ENCODE assay signal across 23 cellular contexts in genomic region chr12:100503228-100503628, GRCh38. TPM values are rescaled to one million over a fixed set of nuclear protein-coding genes. Genes with fewer than 3 reads are reported as not detected.
DNase-seq lines count a peak whose midpoint lies in the region; ATAC-seq, FAIRE-seq and TF ChIP-seq lines count a peak whose summit lies in the region.
"Had no signal": no experiment of that assay in that cellular context is flagged by ENCODE, and none has a peak within 500 bp of the region (broad histone marks: within the 10 kb centered on the region; RNA-seq: fewer than 3 reads in every experiment).

No MANE protein-coding gene starts in this region.

- H3K4me1 Mint-ChIP-seq in Calu3 (ENCODE audit: low read depth, unreplicated experiment) = peaks cover 69% of the 10 kb centered on the region
- H3K4me1 Mint-ChIP-seq: H9 had no signal

- FAIRE-seq in pancreas (lab: Jason Lieb, UNC) = no peak
- FAIRE-seq: A204.1 had no signal

- H3K27me3 ChIP-seq in pancreas = no peaks in the 10 kb centered on the region

- H3K9me3 ChIP-seq in pancreas = no peaks in the 10 kb centered on the region
- H3K9me3 ChIP-seq: Caco-2 had no signal

- H3K27ac ChIP-seq in pancreas = peak overlapping the region in 3 of 4 donors; percentile 10 to 81 (median 78)
- H3K27ac ChIP-seq: PC-9 had no signal

- no TSS peak for BruUV-seq in Calu3 (replicated peaks; lab: Mats Ljungman, UMichigan)

- H3K4me1 ChIP-seq in pancreas = no peaks in the 10 kb centered on the region

- intact Hi-C loops in Calu3 (cut with micrococcal nuclease; ENCODE audit: unreplicated experiment) (no loop called here), pancreas (cut with DNase I) (no loop called here)

- no peak for DNase-seq in Calu3
- DNase-seq in epithelial cell of proximal tubule (ENCODE audit: low read depth) = peak; percentile 84
- DNase-seq in left lobe of liver (ENCODE audit: low spot score) = peak; percentile 51
- DNase-seq in pancreas = no peak
- no peak for DNase-seq in NCI-H2107 treated with DMSO at 0.1 percent for 48 hours (lab: John Stamatoyannopoulos, UW; ENCODE audit: unreplicated experiment)
- DNase-seq in KBM-7 = no peak
- DNase-seq: Caco-2; CD4-positive, alpha-beta T cell; DMS153; GDM1; H9; KG1; MV-4-11; NCI-H187; NCI-H2107; NCI-H345; NCI-H524 treated with DMSO at 0.1 percent for 48 hours; PC-9 had no signal

- TF ChIP-seq CTCF in Calu3 (IDR thresholded peaks at IDR 0.05; ENCODE audit: unreplicated experiment) (no peak), epithelial cell of proximal tubule (conservative IDR thresholded peaks at IDR 0.05; ENCODE audit: low read depth, low read length) (no peak), pancreas (IDR thresholded peaks at IDR 0.05) (no peak)

- CTCF ChIA-PET in Calu3 (lab: Charles Lee) = no interaction called here

- H3K27me3 Mint-ChIP-seq in Calu3 (ENCODE audit: unreplicated experiment) = no peaks in the 10 kb centered on the region

- ATAC-seq in left lobe of liver (peak; percentile 73), pancreas (peak; percentile 57 to 73 (median 70)), HG02642 (IDR thresholded peaks at IDR 0.05; ENCODE audit: poor library complexity, unreplicated experiment) (no peak), HG02840 (IDR thresholded peaks at IDR 0.05; ENCODE audit: low FRiP score, unreplicated experiment) (no peak)

- in situ Hi-C loops in KBM-7 (cut with MboI; ENCODE audit: low pct_unique_long_range_greater_than_20kb, low sequenced_read_pairs) = no loop called here

- peak overlapping the region; percentile 63 for H3K4me3 Mint-ChIP-seq in Calu3 (ENCODE audit: low read depth, unreplicated experiment)
- H3K4me3 Mint-ChIP-seq: CD4-positive, alpha-beta T cell; H9 had no signal

- 53 to 57% methylated on average over 6 of the region's 6 CpGs for WGBS in pancreas, 2 donors

- peak overlapping the region; percentile 68 for H3K27ac Mint-ChIP-seq in Calu3 (ENCODE audit: unreplicated experiment)
- H3K27ac Mint-ChIP-seq: CD4-positive, alpha-beta T cell; H9 had no signal

- H3K9me3 Mint-ChIP-seq in Calu3 (ENCODE audit: low read depth, unreplicated experiment) = peaks cover 4% of the 10 kb centered on the region
- H3K9me3 Mint-ChIP-seq: CD4-positive, alpha-beta T cell; H9 had no signal

- H3K4me3 ChIP-seq in epithelial cell of proximal tubule (ENCODE audit: low read depth, low read length) (peak overlapping the region; percentile 76), pancreas (peak overlapping the region in 2 of 4 donors; percentile 15)
- H3K4me3 ChIP-seq: PC-9 had no signal

- no peaks in the 10 kb centered on the region for H3K36me3 ChIP-seq in pancreas

- H3K36me3 Mint-ChIP-seq in Calu3 (ENCODE audit: insufficient read depth, unreplicated experiment) = no peaks in the 10 kb centered on the region

RNA-seq across cellular contexts. Expression of gene NR1H4, which starts 29.6 kb away (rescaled TPM):
- total RNA-seq in Calu3 (2022) = 5.2 and 9.6 TPM in 2 replicates
- not detected in 2 replicates for total RNA-seq in epithelial cell of proximal tubule
- total RNA-seq in left lobe of liver = 61.6 TPM
- 1 to 10 TPM; 1.1 to 9.2 (median 2.8) TPM for total RNA-seq in pancreas
- polyA plus RNA-seq in pancreas = 1 to 10 TPM; 2.1 to 3.9 TPM
- total RNA-seq: Caco-2; CD4-positive, alpha-beta T cell; Daoy; H9; PC-9 had no signal
- polyA plus RNA-seq: BJ had no signal

Comparison
In these comparisons a context has a peak if more than half of its experiments do, and no peak if none do; other contexts are left out.
1. DNase-seq: peak in epithelial cell of proximal tubule (single experiment) and left lobe of liver (single experiment); none in Calu3 (single experiment), pancreas (0 of 6), NCI-H2107 treated with DMSO at 0.1 percent for 48 hours (single experiment) and KBM-7 (single experiment).
2. ATAC-seq: peak in left lobe of liver (single experiment) and pancreas (4 of 4); none in HG02642 (single experiment) and HG02840 (single experiment).